In the genomic region with DNA sequence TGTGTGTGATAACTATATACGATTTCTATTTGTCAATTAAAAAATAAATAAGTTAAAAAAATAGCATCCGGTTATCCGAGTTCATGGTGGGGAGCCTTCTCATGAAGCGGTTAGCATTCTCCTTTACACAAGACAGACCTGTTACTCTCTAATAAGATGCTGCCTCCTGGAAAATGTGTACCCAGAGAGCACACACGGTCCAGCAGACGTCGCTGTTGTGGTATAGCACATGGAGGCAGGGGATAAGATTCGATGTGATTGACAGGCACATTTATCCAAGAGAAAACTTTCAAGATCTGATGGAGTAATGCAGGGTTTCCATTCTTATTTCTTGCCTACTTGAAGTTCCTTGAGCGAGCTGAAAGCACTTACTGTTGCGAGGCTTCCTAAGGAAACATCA, we compare ENCODE assay signal across 12 cellular contexts.
A peak's percentile ranks its signal among the peaks of the same experiment; 100 is the strongest.
DNase-seq lines count a peak whose midpoint lies in the region; ATAC-seq and TF ChIP-seq lines count a peak whose summit lies in the region.
"Had no signal": no experiment of that assay in that cellular context is flagged by ENCODE, and none has a peak within 500 bp of the region (broad histone marks: within the 10 kb centered on the region; RNA-seq: fewer than 3 reads in every experiment).

No MANE protein-coding gene starts in this region.

- no peak for ATAC-seq in stimulated activated naive CD8-positive, alpha-beta T cell treated with anti-CD3 and anti-CD28 coated beads, Interleukin-15, Interleukin-2, amounts not matched to agents 100 U/mL and 50 U/mL, for 24 hours
- ATAC-seq: HepG2, Right ventricle myocardium inferior had no signal

- peaks cover 0 to 20% (median 4%) of the 10 kb centered on the region in 11 experiments; a peak in 8 of 22 replicates for H3K36me3 ChIP-seq in BLaER1 treated with 17β-estradiol and CSF1 and Interleukin-3, amounts not matched to agents 10 nM and 100 nM
- H3K36me3 ChIP-seq in DOHH2 (ENCODE audit: control insufficient read depth, low read length): peaks cover 21% of the 10 kb centered on the region
- H3K36me3 ChIP-seq in MM.1S (replicated peaks; ENCODE audit: insufficient read depth, low read length): no peaks in the 10 kb centered on the region

- peaks cover 84 to 95% of the 10 kb centered on the region in 2 donors for H3K4me1 Mint-ChIP-seq in immature natural killer cell

- H3K9me2 ChIP-seq in DOHH2 (replicated peaks; ENCODE audit: control insufficient read depth, low read length) (no peaks in the 10 kb centered on the region), MM.1S (replicated peaks; ENCODE audit: insufficient read depth, low read length) (no peaks in the 10 kb centered on the region)
- H3K9me2 ChIP-seq: SK-N-SH had no signal

- H3F3A ChIP-seq in DOHH2 (ENCODE audit: control insufficient read depth, insufficient read depth) (peaks cover 14% of the 10 kb centered on the region), MM.1S (ENCODE audit: insufficient read depth, low read length) (peaks cover 18% of the 10 kb centered on the region)

- no peaks in the 10 kb centered on the region for H3K36me3 Mint-ChIP-seq in immature natural killer cell

- H3K4me2 ChIP-seq in BLaER1 treated with 17β-estradiol and CSF1 and Interleukin-3, amounts not matched to agents 10 nM and 100 nM: peak overlapping the region; percentile 90 to 98 (median 94)
- H3K4me2 ChIP-seq in DOHH2 (ENCODE audit: low read length): no peak overlapping the region
- peak overlapping the region; percentile 62; the same call in 1 of the 2 replicates for H3K4me2 ChIP-seq in MM.1S (ENCODE audit: low read depth, low read length)
- H3K4me2 ChIP-seq: A549 had no signal

- no peaks in the 10 kb centered on the region for H3K9me3 Mint-ChIP-seq in immature natural killer cell

- no peak for DNase-seq in MM.1S
- no peak for DNase-seq in immature natural killer cell
- DNase-seq in NCI-H524 treated with DMSO at 0.1 percent for 48 hours (lab: John Stamatoyannopoulos, UW): no peak
- DNase-seq in NCI-H748 treated with DMSO at 0.1 percent for 48 hours (lab: John Stamatoyannopoulos, UW): no peak
- no peak for DNase-seq in stimulated activated naive CD8-positive, alpha-beta T cell treated with anti-CD3 and anti-CD28 coated beads, Interleukin-15, Interleukin-2, amounts not matched to agents 100 U/mL and 50 U/mL, for 24 hours
- DNase-seq: DMS 273 treated with DMSO at 0.1 percent for 48 hours, SK-N-SH had no signal

- peak overlapping the region in 5 of 6 donors; percentile 74 to 92 (median 91) for H3K27ac Mint-ChIP-seq in immature natural killer cell

- H3K27me3 Mint-ChIP-seq in immature natural killer cell (ENCODE audit: low read depth in 3 of 3): peaks cover 0 to 6% (median 4%) of the 10 kb centered on the region in 3 donors

- H3K27ac ChIP-seq in BLaER1 treated with 17β-estradiol and CSF1 and Interleukin-3, amounts not matched to agents 10 nM and 100 nM: peak overlapping the region in 10 of 11 experiments; percentile 83 to 97 (median 92); a peak in 20 of 22 replicates
- H3K27ac ChIP-seq in DOHH2 (ENCODE audit: low read depth, low read length) (peak overlapping the region; percentile 83; the same call in 1 of the 2 replicates), MM.1S (ENCODE audit: low read length) (peak overlapping the region; percentile 94; the same call in 1 of the 2 replicates)

- H3K9ac ChIP-seq in BLaER1 treated with 17β-estradiol and CSF1 and Interleukin-3, amounts not matched to agents 10 nM and 100 nM: peak overlapping the region in 9 of 11 experiments; percentile 70 to 83 (median 76); a peak in 17 of 22 replicates
- H3K9ac ChIP-seq in MM.1S (ENCODE audit: low read length): no peak overlapping the region
- H3K9ac ChIP-seq: SK-N-SH had no signal

- H4K20me1 ChIP-seq in BLaER1 treated with 17β-estradiol and CSF1 and Interleukin-3, amounts not matched to agents 10 nM and 100 nM: no peaks in the 10 kb centered on the region; a peak in 1 of 22 replicates
- no peaks in the 10 kb centered on the region for H4K20me1 ChIP-seq in DOHH2 (ENCODE audit: control insufficient read depth, insufficient read depth, low read depth, low read length)
- no peaks in the 10 kb centered on the region for H4K20me1 ChIP-seq in MM.1S (ENCODE audit: insufficient read depth, low read length)

- H2AFZ ChIP-seq in MM.1S (ENCODE audit: low read length): no peak overlapping the region

- peaks cover 90 to 100% (median 96%) of the 10 kb centered on the region in 10 experiments for H3K4me1 ChIP-seq in BLaER1 treated with 17β-estradiol and CSF1 and Interleukin-3, amounts not matched to agents 10 nM and 100 nM
- peaks cover 70% of the 10 kb centered on the region for H3K4me1 ChIP-seq in DOHH2 (ENCODE audit: control insufficient read depth, low read length)
- peaks cover 35% of the 10 kb centered on the region for H3K4me1 ChIP-seq in MM.1S (ENCODE audit: low read length)

- H3K4me3 ChIP-seq in BLaER1 treated with 17β-estradiol and CSF1 and Interleukin-3, amounts not matched to agents 10 nM and 100 nM: peak overlapping the region in 3 of 10 experiments; percentile 14 to 34 (median 19); a peak in 1 of 20 replicates
- no peak overlapping the region for H3K4me3 ChIP-seq in DOHH2 (ENCODE audit: low read length)
- H3K4me3 ChIP-seq in MM.1S (ENCODE audit: low read length): no peak overlapping the region
- H3K4me3 ChIP-seq: A549 had no signal

- H3K9me3 ChIP-seq in BLaER1 treated with 17β-estradiol and CSF1 and Interleukin-3, amounts not matched to agents 10 nM and 100 nM (replicated peaks in 1 of 11): no peaks in the 10 kb centered on the region; a peak in 2 of 22 replicates
- H3K9me3 ChIP-seq in DOHH2 (ENCODE audit: control insufficient read depth, insufficient read depth, low read length) (no peaks in the 10 kb centered on the region), MM.1S (replicated peaks; ENCODE audit: insufficient read depth, low read length) (no peaks in the 10 kb centered on the region)
- H3K9me3 ChIP-seq: A549, SK-N-SH had no signal

- TF ChIP-seq CTCF in DOHH2 (IDR thresholded peaks at IDR 0.05; ENCODE audit: low read depth, low read length, poor library complexity, severe bottlenecking) (no peak), MM.1S (IDR thresholded peaks at IDR 0.05; ENCODE audit: low read length) (no peak)

- H3K27me3 ChIP-seq in BLaER1 treated with 17β-estradiol and CSF1 and Interleukin-3, amounts not matched to agents 10 nM and 100 nM: no peaks in the 10 kb centered on the region
- no peaks in the 10 kb centered on the region for H3K27me3 ChIP-seq in DOHH2 (ENCODE audit: control insufficient read depth, low read length)
- no peaks in the 10 kb centered on the region for H3K27me3 ChIP-seq in MM.1S (replicated peaks; ENCODE audit: insufficient read depth, low read length)

- peaks cover 47% of the 10 kb centered on the region for H3K79me2 ChIP-seq in DOHH2 (ENCODE audit: control insufficient read depth, low read length)
- no peaks in the 10 kb centered on the region for H3K79me2 ChIP-seq in MM.1S (ENCODE audit: low read length)

- peak overlapping the region in 4 of 5 donors; percentile 78 to 88 (median 80) for H3K4me3 Mint-ChIP-seq in immature natural killer cell
